In genomic region chr17:34099859-34100258, GRCh38 we compare ENCODE assay signal across 29 cellular contexts.
"Had no signal": no experiment of that assay in that cellular context is flagged by ENCODE, and none has a peak within 500 bp of the region (broad histone marks: within the 10 kb centered on the region; RNA-seq: fewer than 3 reads in every experiment).

No MANE protein-coding gene starts in this region.

- H3K4me3 Mint-ChIP-seq: dendritic cell treated with granulocyte-macrophage colony-stimulating factor and Interleukin-4, amounts not matched to agents 40 ng/mL and 50 ng/mL, for 4 days; naive thymus-derived CD4-positive, alpha-beta T cell; nephron; neural progenitor cell; stimulated activated naive CD8-positive, alpha-beta T cell treated with anti-CD3 and anti-CD28 coated beads, Interleukin-15, amount 100 ng/mL, for 72 hours had no signal

- DNase-seq: colonic mucosa; effector memory CD4-positive, alpha-beta T cell; erythroblast; esophagus squamous epithelium; foreskin melanocyte; hypothalamus; left cardiac atrium; left lung; mesenchymal stem cell; midbrain; naive thymus-derived CD4-positive, alpha-beta T cell; right lobe of liver; stimulated activated CD4-positive, alpha-beta T cell treated with anti-CD3 and anti-CD28 coated beads, Interleukin-12 subunit alpha, Interleukin-12 subunit beta, amount 100 ng/mL, for 4 hours; stimulated activated CD4-positive, alpha-beta T cell treated with anti-CD3 and anti-CD28 coated beads, Interleukin-1b, Interleukin-23, amount 100 ng/mL, for 48 hours; stimulated activated CD4-positive, alpha-beta T cell treated with anti-CD3 and anti-CD28 coated beads, Interleukin-4, amount 100 ng/mL, for 1 hour; stimulated activated CD8-positive, alpha-beta memory T cell treated with anti-CD3 and anti-CD28 coated beads, Interleukin-4, amount 100 ng/mL, for 48 hours; stimulated activated naive CD4-positive, alpha-beta T cell; stimulated activated naive CD8-positive, alpha-beta T cell treated with anti-CD3 and anti-CD28 coated beads, Interleukin-15, amount 100 ng/mL, for 72 hours; transverse colon; upper lobe of right lung; uterus had no signal

- H3K9me3 ChIP-seq: colonic mucosa, esophagus squamous epithelium, left lung, right lobe of liver, suprapubic skin, transverse colon, upper lobe of right lung, uterus had no signal

- H3K27me3 ChIP-seq: colonic mucosa, left lung, neural progenitor cell, right lobe of liver, transverse colon, upper lobe of right lung, uterus had no signal

- H3K27ac Mint-ChIP-seq: dendritic cell treated with granulocyte-macrophage colony-stimulating factor and Interleukin-4, amounts not matched to agents 40 ng/mL and 50 ng/mL, for 4 days; naive thymus-derived CD4-positive, alpha-beta T cell; nephron; neural progenitor cell; progenitor cell of endocrine pancreas; stimulated activated naive CD8-positive, alpha-beta T cell treated with anti-CD3 and anti-CD28 coated beads, Interleukin-15, amount 100 ng/mL, for 72 hours had no signal

- H3K4me2 ChIP-seq: neural progenitor cell, smooth muscle cell had no signal

- H3K79me2 ChIP-seq: parathyroid adenoma had no signal

- H3K27ac ChIP-seq: colonic mucosa, esophagus squamous epithelium, left lung, neural progenitor cell, parathyroid adenoma, right lobe of liver, suprapubic skin, transverse colon, upper lobe of right lung, uterus had no signal

- FAIRE-seq: endometrium had no signal

- H3K4me3 ChIP-seq: colonic mucosa, esophagus squamous epithelium, left lung, neural progenitor cell, right lobe of liver, smooth muscle cell, suprapubic skin, transverse colon, upper lobe of right lung, uterus had no signal

- H2AFZ ChIP-seq: neural progenitor cell, parathyroid adenoma had no signal

- H3K4me1 ChIP-seq: colonic mucosa, esophagus squamous epithelium, left lung, neural progenitor cell, parathyroid adenoma, right lobe of liver, suprapubic skin, transverse colon, upper lobe of right lung, uterus had no signal

- H3K27me3 Mint-ChIP-seq: dendritic cell treated with granulocyte-macrophage colony-stimulating factor and Interleukin-4, amounts not matched to agents 40 ng/mL and 50 ng/mL, for 4 days; progenitor cell of endocrine pancreas had no signal

- ATAC-seq: left cardiac atrium; left lung; naive thymus-derived CD4-positive, alpha-beta T cell; right lobe of liver; stimulated activated naive CD8-positive, alpha-beta T cell treated with anti-CD3 and anti-CD28 coated beads, Interleukin-15, amount 100 ng/mL, for 72 hours; upper lobe of right lung had no signal

- H3K9me3 Mint-ChIP-seq: dendritic cell treated with granulocyte-macrophage colony-stimulating factor and Interleukin-4, amounts not matched to agents 40 ng/mL and 50 ng/mL, for 4 days; neural progenitor cell; stimulated activated naive CD8-positive, alpha-beta T cell treated with anti-CD3 and anti-CD28 coated beads, Interleukin-15, amount 100 ng/mL, for 72 hours had no signal

- H3K9ac ChIP-seq: neural progenitor cell, parathyroid adenoma had no signal

- H3K36me3 ChIP-seq: colonic mucosa, esophagus squamous epithelium, left lung, neural progenitor cell, right lobe of liver, suprapubic skin, transverse colon, upper lobe of right lung, uterus had no signal

- H3K4me1 Mint-ChIP-seq: naive thymus-derived CD4-positive, alpha-beta T cell; nephron; stimulated activated naive CD8-positive, alpha-beta T cell treated with anti-CD3 and anti-CD28 coated beads, Interleukin-15, amount 100 ng/mL, for 72 hours had no signal

- H3K36me3 Mint-ChIP-seq: naive thymus-derived CD4-positive, alpha-beta T cell; neural progenitor cell had no signal
